In the genomic region with DNA sequence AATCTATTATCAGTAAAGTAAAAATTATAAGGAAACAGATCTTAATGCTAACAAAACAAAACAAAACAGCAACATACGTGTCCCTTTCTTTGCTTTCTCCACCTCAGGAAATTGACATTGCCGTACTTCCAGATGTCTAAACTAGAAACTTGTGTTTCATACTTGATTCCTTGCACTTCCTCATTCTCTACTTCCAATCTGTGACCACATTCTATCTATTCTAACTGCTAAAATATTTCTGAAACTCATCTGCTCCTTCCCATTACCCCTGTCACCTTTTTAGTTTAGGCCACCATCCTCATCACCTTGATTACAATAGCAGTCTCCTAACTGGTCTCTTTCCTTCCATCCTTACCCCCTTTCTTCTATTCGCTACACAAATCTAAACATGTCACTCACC, we compare ENCODE assay signal across 18 cellular contexts. TPM values are rescaled to one million over a fixed set of nuclear protein-coding genes. Genes with fewer than 3 reads are reported as not detected.
DNase-seq lines count a peak whose midpoint lies in the region; ATAC-seq and TF ChIP-seq lines count a peak whose summit lies in the region.
"Had no signal": no experiment of that assay in that cellular context is flagged by ENCODE, and none has a peak within 500 bp of the region (broad histone marks: within the 10 kb centered on the region; RNA-seq: fewer than 3 reads in every experiment).

No MANE protein-coding gene starts in this region.

- H2AK5ac ChIP-seq in neuronal stem cell (ENCODE audit: low read depth, low read length), result no peak overlapping the region

- DNase-seq in activated B cell treated with CpG ODN at 0.5 μM for 24 hours (no peak), left ventricle myocardium superior (no peak), neuronal stem cell (ENCODE audit: low spot score) (no peak), T1000 (lab: John Stamatoyannopoulos, UW) (no peak), transverse colon (no peak)
- DNase-seq: activated naive CD8-positive, alpha-beta T cell treated with anti-CD3 and anti-CD28 coated beads, Interleukin-2, amount 50 U/mL, for 24 hours; cerebellar nuclear complex; erythroblast; hippocampal formation; NCI-H1092; NCI-H510A treated with DMSO at 0.1 percent for 48 hours; SJCRH30 had no signal

- POLR2A ChIA-PET in activated B cell treated with CpG ODN at 0.5 μM for 24 hours (lab: Charles Lee), result no interaction called here

- H3K9me3 ChIP-seq in neuronal stem cell (replicated peaks in 1 of 2; ENCODE audit: control insufficient read depth in 2 of 2, insufficient read depth in 1 of 2, low read depth in 1 of 2, low read length in 2 of 2) (no peaks in the 10 kb centered on the region), transverse colon (no peaks in the 10 kb centered on the region)
- H3K9me3 ChIP-seq: SJCRH30 had no signal

- H3K27me3 Mint-ChIP-seq in activated B cell treated with CpG ODN at 0.5 μM for 24 hours, result no peaks in the 10 kb centered on the region
- H3K27me3 Mint-ChIP-seq: activated naive CD8-positive, alpha-beta T cell treated with anti-CD3 and anti-CD28 coated beads, Interleukin-2, amount 50 U/mL, for 24 hours had no signal

- H3K36me3 ChIP-seq in neuronal stem cell (replicated peaks in 1 of 2; ENCODE audit: control insufficient read depth in 2 of 2, insufficient read depth in 2 of 2, low read length in 2 of 2) (no peaks in the 10 kb centered on the region), transverse colon (no peaks in the 10 kb centered on the region)
- H3K36me3 ChIP-seq: BLaER1, SJCRH30 had no signal

- no peak overlapping the region for H3K4me3 Mint-ChIP-seq in activated B cell treated with CpG ODN at 0.5 μM for 24 hours
- H3K4me3 Mint-ChIP-seq: activated naive CD8-positive, alpha-beta T cell treated with anti-CD3 and anti-CD28 coated beads, Interleukin-2, amount 50 U/mL, for 24 hours; neural crest cell had no signal

- peak overlapping the region; percentile 57 for H3K27ac Mint-ChIP-seq in activated B cell treated with CpG ODN at 0.5 μM for 24 hours
- H3K27ac Mint-ChIP-seq: activated naive CD8-positive, alpha-beta T cell treated with anti-CD3 and anti-CD28 coated beads, Interleukin-2, amount 50 U/mL, for 24 hours had no signal

- no peak overlapping the region for H4K91ac ChIP-seq in neuronal stem cell (ENCODE audit: low read depth, low read length, poor library complexity)

- H3K9ac ChIP-seq in neuronal stem cell (ENCODE audit: low read depth, low read length, poor library complexity), result no peak overlapping the region
- H3K9ac ChIP-seq: BLaER1 had no signal

- 100% methylated on average over 1 of the region's 3 CpGs for WGBS in neuronal stem cell (ENCODE audit: extremely low coverage in 2 of 2, insufficient read length in 2 of 2, insufficient replicate concordance in 1 of 2), 2 donors
- WGBS in transverse colon (ENCODE audit: low coverage in 1 of 2), 2 donors, result 50 to 68% methylated on average over 1 to 3 of the region's 3 CpGs

- no peak for TF ChIP-seq CTCF in activated B cell treated with CpG ODN at 0.5 μM for 24 hours (IDR thresholded peaks at IDR 0.05)
- no peak for TF ChIP-seq CTCF in transverse colon (IDR thresholded peaks at IDR 0.05)

- no peaks in the 10 kb centered on the region for H3K36me3 Mint-ChIP-seq in activated B cell treated with CpG ODN at 0.5 μM for 24 hours (ENCODE audit: low read depth)

- ATAC-seq in GM18868 (IDR thresholded peaks at IDR 0.05; ENCODE audit: unreplicated experiment), result peak; percentile 82
- peak; percentile 70 for ATAC-seq in GM21619 (IDR thresholded peaks at IDR 0.05; ENCODE audit: unreplicated experiment)
- peak; percentile 76 for ATAC-seq in HG03342 (IDR thresholded peaks at IDR 0.05; ENCODE audit: unreplicated experiment)
- peak; percentile 18 for ATAC-seq in activated B cell treated with CpG ODN at 0.5 μM for 24 hours (ENCODE audit: low read depth)
- no peak for ATAC-seq in left ventricle myocardium superior
- ATAC-seq: activated naive CD8-positive, alpha-beta T cell treated with anti-CD3 and anti-CD28 coated beads, Interleukin-2, amount 50 U/mL, for 24 hours had no signal

- H2AFZ ChIP-seq in neuronal stem cell (ENCODE audit: low read length), result no peak overlapping the region

- peaks cover 16% of the 10 kb centered on the region for H3K4me1 Mint-ChIP-seq in activated B cell treated with CpG ODN at 0.5 μM for 24 hours
- H3K4me1 Mint-ChIP-seq: activated naive CD8-positive, alpha-beta T cell treated with anti-CD3 and anti-CD28 coated beads, Interleukin-2, amount 50 U/mL, for 24 hours; neural crest cell had no signal

- H3K14ac ChIP-seq in neuronal stem cell (ENCODE audit: low read length), result no peak overlapping the region

- TF ChIP-seq EP300 in transverse colon (IDR thresholded peaks at IDR 0.05; ENCODE audit: low read depth), result no peak

- H3K4me2 ChIP-seq in neuronal stem cell (ENCODE audit: insufficient read depth, low read length, poor library complexity, severe bottlenecking), result no peak overlapping the region
- H3K4me2 ChIP-seq: BLaER1 had no signal

- TF ChIP-seq POLR2A in transverse colon (IDR thresholded peaks at IDR 0.05), result no peak

- no peak overlapping the region for H3K23ac ChIP-seq in neuronal stem cell (ENCODE audit: low read depth, low read length, poor library complexity)

- no peak overlapping the region for H3K4ac ChIP-seq in neuronal stem cell (ENCODE audit: low read length)

- no peak overlapping the region for H3K27ac ChIP-seq in neuronal stem cell (replicated peaks; ENCODE audit: low read length)
- H3K27ac ChIP-seq in transverse colon, result no peak overlapping the region
- H3K27ac ChIP-seq: BLaER1, SJCRH30 had no signal

- no peaks in the 10 kb centered on the region for H3K9me3 Mint-ChIP-seq in activated B cell treated with CpG ODN at 0.5 μM for 24 hours
- H3K9me3 Mint-ChIP-seq: activated naive CD8-positive, alpha-beta T cell treated with anti-CD3 and anti-CD28 coated beads, Interleukin-2, amount 50 U/mL, for 24 hours; neural crest cell had no signal

- no peak overlapping the region for H2BK12ac ChIP-seq in neuronal stem cell (ENCODE audit: low read length)

- H2BK120ac ChIP-seq in neuronal stem cell (ENCODE audit: low read depth, low read length), result no peak overlapping the region

- no peak overlapping the region for H2BK5ac ChIP-seq in neuronal stem cell (ENCODE audit: low read length)

- CTCF ChIA-PET in activated B cell treated with CpG ODN at 0.5 μM for 24 hours (lab: Charles Lee), result no interaction called here

- no peak overlapping the region for H4K8ac ChIP-seq in neuronal stem cell (ENCODE audit: low read depth, low read length)

- H3K27me3 ChIP-seq in neuronal stem cell (ENCODE audit: control insufficient read depth in 3 of 3, insufficient read depth in 3 of 3, low read depth in 1 of 3, low read length in 3 of 3) (no peaks in the 10 kb centered on the region), transverse colon (no peaks in the 10 kb centered on the region)
- H3K27me3 ChIP-seq: SJCRH30 had no signal

- H3K4me1 ChIP-seq in neuronal stem cell (ENCODE audit: control insufficient read depth in 2 of 2, insufficient read depth in 1 of 2, low read depth in 1 of 2, low read length in 2 of 2) (no peaks in the 10 kb centered on the region), transverse colon (no peaks in the 10 kb centered on the region)
- H3K4me1 ChIP-seq: BLaER1, SJCRH30 had no signal

- intact Hi-C loops in activated B cell treated with CpG ODN at 0.5 μM for 24 hours (cut with micrococcal nuclease), result no loop called here
- intact Hi-C loops in left ventricle myocardium superior (cut with micrococcal nuclease), result no loop called here
- intact Hi-C loops in transverse colon (cut with DNase I; ENCODE audit: low total_unique reads), result no loop called here

- H2BK15ac ChIP-seq in neuronal stem cell (ENCODE audit: low read length), result no peak overlapping the region

- no peak overlapping the region for H3K18ac ChIP-seq in neuronal stem cell (ENCODE audit: low read length)

- H3K4me3 ChIP-seq in neuronal stem cell (ENCODE audit: low read length in 2 of 2) (no peak overlapping the region), transverse colon (no peak overlapping the region)
- H3K4me3 ChIP-seq: BLaER1, SJCRH30 had no signal

- H3K79me1 ChIP-seq in neuronal stem cell (ENCODE audit: low read depth, low read length), result no peaks in the 10 kb centered on the region

- in situ Hi-C loops in transverse colon (cut with MboI; ENCODE audit: low pct_ligation_motif_present in 1 of 4, low pct_unique_long_range_greater_than_20kb in 1 of 4, low sequenced_read_pairs in 3 of 4), result no loop called here

RNA-seq across cellular contexts. Expression of a gene that starts 22.5 kb away (rescaled TPM):
- total RNA-seq in activated B cell treated with CpG ODN at 0.5 μM for 24 hours, result 0.81 and 0.86 TPM in 2 replicates
- 0.22 TPM for total RNA-seq in left ventricle myocardium superior
- polyA plus RNA-seq in neuronal stem cell (2013, experiment 1 of 2), result 0.03 TPM
- 0.03 TPM for polyA plus RNA-seq in neuronal stem cell (2013, experiment 2 of 2)
- 1 to 10 TPM; 1.1 to 5.9 (median 3.4) TPM for total RNA-seq in transverse colon
- total RNA-seq: HT1080 had no signal
